17 cellular contexts compared by ENCODE assay signal in genomic region chr10:45454859-45455258, GRCh38.
DNase-seq lines count a peak whose midpoint lies in the region; ATAC-seq and TF ChIP-seq lines count a peak whose summit lies in the region.
"Had no signal": no experiment of that assay in that cellular context is flagged by ENCODE, and none has a peak within 500 bp of the region (broad histone marks: within the 10 kb centered on the region; RNA-seq: fewer than 3 reads in every experiment).

No MANE protein-coding gene starts in this region.

- POLR2A ChIA-PET in RWPE1 (lab: Yijun Ruan, JAX; ENCODE audit: low non-redundant PET) = no interaction called here

- H3K27me3 Mint-ChIP-seq in activated naive CD8-positive, alpha-beta T cell = no peaks in the 10 kb centered on the region
- H3K27me3 Mint-ChIP-seq in activated naive CD8-positive, alpha-beta T cell treated with anti-CD3 and anti-CD28 coated beads, Interleukin-2, amount 50 U/mL, for 24 hours = no peaks in the 10 kb centered on the region
- H3K27me3 Mint-ChIP-seq in activated T-helper 17 cell treated with anti-CD3 and anti-CD28 coated beads, Interleukin-2, amount 50 U/mL, for 72 hours = no peaks in the 10 kb centered on the region

- peak overlapping the region; percentile 64 for H3K27ac Mint-ChIP-seq in activated naive CD8-positive, alpha-beta T cell
- H3K27ac Mint-ChIP-seq in activated naive CD8-positive, alpha-beta T cell treated with anti-CD3 and anti-CD28 coated beads, Interleukin-2, amount 50 U/mL, for 24 hours = no peak overlapping the region
- peak overlapping the region; percentile 39 for H3K27ac Mint-ChIP-seq in activated T-helper 17 cell treated with anti-CD3 and anti-CD28 coated beads, Interleukin-2, amount 50 U/mL, for 72 hours
- H3K27ac Mint-ChIP-seq in stimulated activated effector memory CD8-positive, alpha-beta T cell treated with anti-CD3 and anti-CD28 coated beads, Interleukin-12 subunit alpha, Interleukin-12 subunit beta, amount 100 ng/mL, for 72 hours = peak overlapping the region; percentile 88

- H3K9me3 Mint-ChIP-seq in activated naive CD8-positive, alpha-beta T cell (ENCODE audit: low read depth) = no peaks in the 10 kb centered on the region
- H3K9me3 Mint-ChIP-seq in activated naive CD8-positive, alpha-beta T cell treated with anti-CD3 and anti-CD28 coated beads, Interleukin-2, amount 50 U/mL, for 24 hours = no peaks in the 10 kb centered on the region
- H3K9me3 Mint-ChIP-seq in activated T-helper 17 cell treated with anti-CD3 and anti-CD28 coated beads, Interleukin-2, amount 50 U/mL, for 72 hours = no peaks in the 10 kb centered on the region
- H3K9me3 Mint-ChIP-seq in stimulated activated effector memory CD8-positive, alpha-beta T cell treated with anti-CD3 and anti-CD28 coated beads, Interleukin-12 subunit alpha, Interleukin-12 subunit beta, amount 100 ng/mL, for 72 hours = no peaks in the 10 kb centered on the region

- peaks cover 16% of the 10 kb centered on the region for H3K4me1 Mint-ChIP-seq in activated naive CD8-positive, alpha-beta T cell (ENCODE audit: low read depth)
- peaks cover 7% of the 10 kb centered on the region for H3K4me1 Mint-ChIP-seq in activated naive CD8-positive, alpha-beta T cell treated with anti-CD3 and anti-CD28 coated beads, Interleukin-2, amount 50 U/mL, for 24 hours
- H3K4me1 Mint-ChIP-seq in activated T-helper 17 cell treated with anti-CD3 and anti-CD28 coated beads, Interleukin-2, amount 50 U/mL, for 72 hours = peaks cover 30% of the 10 kb centered on the region
- H3K4me1 Mint-ChIP-seq in stimulated activated effector memory CD8-positive, alpha-beta T cell treated with anti-CD3 and anti-CD28 coated beads, Interleukin-12 subunit alpha, Interleukin-12 subunit beta, amount 100 ng/mL, for 72 hours = peaks cover 21% of the 10 kb centered on the region

- CTCF ChIA-PET in RWPE1 (lab: Yijun Ruan, JAX) = no interaction called here

- DNase-seq in activated naive CD8-positive, alpha-beta T cell treated with anti-CD3 and anti-CD28 coated beads, Interleukin-2, amount 50 U/mL, for 24 hours = no peak
- DNase-seq in stimulated activated effector memory CD8-positive, alpha-beta T cell treated with anti-CD3 and anti-CD28 coated beads, Interleukin-12 subunit alpha, Interleukin-12 subunit beta, amount 100 ng/mL, for 72 hours (ENCODE audit: low spot score in 2 of 2) = no peak
- DNase-seq in NCI-H446 (lab: John Stamatoyannopoulos, UW) = no peak
- no peak for DNase-seq in NCI-H524 treated with DMSO at 0.1 percent for 48 hours (lab: John Stamatoyannopoulos, UW)
- DNase-seq in RWPE1 (ENCODE audit: low spot score) = no peak
- DNase-seq: COR-L47; erythroblast; GM23248; IMR-90; NCI-H1105; NCI-H2171 treated with DMSO at 0.1 percent for 48 hours; SJCRH30; stimulated activated CD4-positive, alpha-beta T cell treated with anti-CD3 and anti-CD28 coated beads, Interleukin-4, amount 100 ng/mL, for 1 hour; transverse colon had no signal

- H3K4me3 Mint-ChIP-seq in activated naive CD8-positive, alpha-beta T cell = no peak overlapping the region
- H3K4me3 Mint-ChIP-seq in activated naive CD8-positive, alpha-beta T cell treated with anti-CD3 and anti-CD28 coated beads, Interleukin-2, amount 50 U/mL, for 24 hours = no peak overlapping the region
- H3K4me3 Mint-ChIP-seq in activated T-helper 17 cell treated with anti-CD3 and anti-CD28 coated beads, Interleukin-2, amount 50 U/mL, for 72 hours = peak overlapping the region; percentile 23
- no peak overlapping the region for H3K4me3 Mint-ChIP-seq in stimulated activated effector memory CD8-positive, alpha-beta T cell treated with anti-CD3 and anti-CD28 coated beads, Interleukin-12 subunit alpha, Interleukin-12 subunit beta, amount 100 ng/mL, for 72 hours

- no peak overlapping the region for H3K27ac ChIP-seq in RWPE1
- H3K27ac ChIP-seq: GM23248, SJCRH30, transverse colon had no signal

- H3K36me3 Mint-ChIP-seq in activated naive CD8-positive, alpha-beta T cell = peaks cover 5% of the 10 kb centered on the region
- H3K36me3 Mint-ChIP-seq in activated naive CD8-positive, alpha-beta T cell treated with anti-CD3 and anti-CD28 coated beads, Interleukin-2, amount 50 U/mL, for 24 hours (ENCODE audit: low read depth) = peaks cover 15% of the 10 kb centered on the region
- peaks cover 31% of the 10 kb centered on the region for H3K36me3 Mint-ChIP-seq in activated T-helper 17 cell treated with anti-CD3 and anti-CD28 coated beads, Interleukin-2, amount 50 U/mL, for 72 hours (ENCODE audit: low read depth)
- peaks cover 22% of the 10 kb centered on the region for H3K36me3 Mint-ChIP-seq in stimulated activated effector memory CD8-positive, alpha-beta T cell treated with anti-CD3 and anti-CD28 coated beads, Interleukin-12 subunit alpha, Interleukin-12 subunit beta, amount 100 ng/mL, for 72 hours

- no peak for TF ChIP-seq CTCF in RWPE1 (conservative IDR thresholded peaks at IDR 0.05; ENCODE audit: low read depth)

- no peak for ATAC-seq in activated naive CD8-positive, alpha-beta T cell treated with anti-CD3 and anti-CD28 coated beads, Interleukin-2, amount 50 U/mL, for 24 hours
- peak; percentile 42 for ATAC-seq in HG03095 (IDR thresholded peaks at IDR 0.05; ENCODE audit: unreplicated experiment)
- no peak for ATAC-seq in activated T-helper 17 cell treated with anti-CD3 and anti-CD28 coated beads, Interleukin-2, amount 50 U/mL, for 72 hours (replicated peaks)
- ATAC-seq in stimulated activated effector memory CD8-positive, alpha-beta T cell treated with anti-CD3 and anti-CD28 coated beads, Interleukin-12 subunit alpha, Interleukin-12 subunit beta, amount 100 ng/mL, for 72 hours = no peak
